Comparison of ENCODE assay signal across 19 cellular contexts in genomic region chr22:40694409-40694808, GRCh38. TPM values are rescaled to one million over a fixed set of nuclear protein-coding genes. Genes with fewer than 3 reads are reported as not detected.
A peak's percentile ranks its signal among the peaks of the same experiment; 100 is the strongest.
DNase-seq lines count a peak whose midpoint lies in the region; ATAC-seq and TF ChIP-seq lines count a peak whose summit lies in the region.
"Had no signal": no experiment of that assay in that cellular context is flagged by ENCODE, and none has a peak within 500 bp of the region (broad histone marks: within the 10 kb centered on the region; RNA-seq: fewer than 3 reads in every experiment).

No MANE protein-coding gene starts in this region.

- POLR2A ChIA-PET in HEK293 (lab: Yijun Ruan, JAX): interaction anchor here (1.0 kb wide), 1 partner anchor 11 kb away, joined by 3 read pairs; no protein-coding TSS in a partner anchor

- peak; percentile 41 for DNase-seq in Ammon's horn (ENCODE audit: low spot score)
- DNase-seq in OCI-M1 (lab: John Stamatoyannopoulos, UW): peak; percentile 22
- peak; percentile 49 for DNase-seq in left kidney (ENCODE audit: low read depth, low spot score)
- no peak for DNase-seq in H7
- DNase-seq in upper lobe of right lung: no peak
- DNase-seq in NCI-H2081 treated with DMSO at 0.1 percent for 48 hours (lab: John Stamatoyannopoulos, UW): no peak
- DNase-seq: activated CD4-positive, alpha-beta T cell treated with anti-CD3 and anti-CD28 coated beads for 48 hours; activated naive CD8-positive, alpha-beta T cell treated with anti-CD3 and anti-CD28 coated beads for 36 hours; activated T-cell treated with anti-CD3 and anti-CD28 coated beads, Interleukin-2, amount 50 U/mL, for 1 hour; HFFc6; immature natural killer cell; midbrain; NCI-H510A; spleen had no signal

- H3K27me3 ChIP-seq in H7 (ENCODE audit: control insufficient read depth, insufficient read depth, low read length) (no peaks in the 10 kb centered on the region), upper lobe of right lung (no peaks in the 10 kb centered on the region)
- H3K27me3 ChIP-seq: BLaER1 treated with 17β-estradiol and CSF1 and Interleukin-3, amounts not matched to agents 10 nM and 100 nM had no signal

- H3K4me1 ChIP-seq in HEK293 (ENCODE audit: control insufficient read depth, insufficient read depth, low read length) (no peaks in the 10 kb centered on the region), upper lobe of right lung (no peaks in the 10 kb centered on the region)

- ATAC-seq in upper lobe of right lung (no peak), HG03108 (IDR thresholded peaks at IDR 0.05; ENCODE audit: unreplicated experiment) (no peak)

- intact Hi-C loops in upper lobe of right lung (cut with DNase I): no loop called here

- TF ChIP-seq CTCF in HEK293 (tag by site-specific recombination; IDR thresholded peaks at IDR 0.05) (no peak), upper lobe of right lung (IDR thresholded peaks at IDR 0.05) (no peak)

- H3K9me3 ChIP-seq in HEK293 (ENCODE audit: control insufficient read depth, insufficient read depth, low read depth, low read length): no peaks in the 10 kb centered on the region
- H3K9me3 ChIP-seq in upper lobe of right lung: no peaks in the 10 kb centered on the region
- H3K9me3 ChIP-seq: BLaER1 treated with 17β-estradiol and CSF1 and Interleukin-3, amounts not matched to agents 10 nM and 100 nM; spleen had no signal

- CTCF ChIA-PET in HEK293 (lab: Yijun Ruan, JAX): interaction anchor here (0.6 to 2.5 kb wide), 6 partner anchors 9 to 396 kb away, joined by 3 to 13 read pairs (median 4); no protein-coding TSS in a partner anchor

- no peak overlapping the region for H3K27ac ChIP-seq in HEK293 (ENCODE audit: extremely low read depth, low read depth, low read length)
- H3K27ac ChIP-seq in upper lobe of right lung: no peak overlapping the region
- H3K27ac ChIP-seq: BLaER1 treated with 17β-estradiol and CSF1 and Interleukin-3, amounts not matched to agents 10 nM and 100 nM; spleen had no signal

- no peak overlapping the region for H3K4me3 ChIP-seq in HEK293 (ENCODE audit: low read depth, low read length)
- no peak overlapping the region for H3K4me3 ChIP-seq in H7 (ENCODE audit: insufficient read depth, low read depth, low read length)
- H3K4me3 ChIP-seq in upper lobe of right lung: no peak overlapping the region
- H3K4me3 ChIP-seq: BLaER1 treated with 17β-estradiol and CSF1 and Interleukin-3, amounts not matched to agents 10 nM and 100 nM; spleen had no signal

- H3K36me3 ChIP-seq in HEK293 (ENCODE audit: control insufficient read depth in 2 of 2, insufficient read depth in 1 of 2, low read length in 2 of 2): no peaks in the 10 kb centered on the region
- no peaks in the 10 kb centered on the region for H3K36me3 ChIP-seq in H7 (replicated peaks; ENCODE audit: control insufficient read depth, insufficient read depth, low read length)
- H3K36me3 ChIP-seq in upper lobe of right lung: no peaks in the 10 kb centered on the region
- H3K36me3 ChIP-seq: BLaER1 treated with 17β-estradiol and CSF1 and Interleukin-3, amounts not matched to agents 10 nM and 100 nM; spleen had no signal

TF ChIP-seq in HEK293, 187 proteins besides CTCF, POLR2A, EP300 and RAD21:
- TF ChIP-seq ZBTB8A (tag by site-specific recombination; IDR thresholded peaks at IDR 0.05) (no peak), MZF1 (tag by site-specific recombination; IDR thresholded peaks at IDR 0.05; ENCODE audit: borderline replicate concordance) (0 out of 2 replicates have a peak, but pooled peaks have one; percentile 21)

RNA-seq across cellular contexts. Expression of gene MCHR1, which starts 15.1 kb away (rescaled TPM):
- total RNA-seq in H7 (2014; rRNA removed; shearing (Covaris generic)): 2.8 and 4.8 TPM in 2 replicates
- total RNA-seq in upper lobe of right lung: not detected
- total RNA-seq: activated naive CD8-positive, alpha-beta T cell treated with anti-CD3 and anti-CD28 coated beads for 36 hours; osteoblast; T-helper 1 cell treated with Interleukin-12 subunit alpha and Interleukin-12 subunit beta and Interleukin-4 antibody, amounts not matched to agents 30 ng/mL and 1 ng/mL, for 36 hours had no signal

RNA-seq across cellular contexts. Expression of gene MRTFA, which starts 57.9 kb away (rescaled TPM):
- total RNA-seq in H7 (2014; rRNA removed; shearing (Covaris generic)): 26.2 and 35.4 TPM in 2 replicates
- total RNA-seq in upper lobe of right lung: 60.4 TPM

Comparison
In these comparisons a context has a peak if more than half of its experiments do, and no peak if none do; other contexts are left out.
1. DNase-seq: peak in Ammon's horn (single experiment), OCI-M1 (single experiment) and left kidney (single experiment); none in H7 (single experiment), upper lobe of right lung (single experiment) and NCI-H2081 treated with DMSO at 0.1 percent for 48 hours (single experiment).